17 cellular contexts compared by ENCODE assay signal in the genomic region with DNA sequence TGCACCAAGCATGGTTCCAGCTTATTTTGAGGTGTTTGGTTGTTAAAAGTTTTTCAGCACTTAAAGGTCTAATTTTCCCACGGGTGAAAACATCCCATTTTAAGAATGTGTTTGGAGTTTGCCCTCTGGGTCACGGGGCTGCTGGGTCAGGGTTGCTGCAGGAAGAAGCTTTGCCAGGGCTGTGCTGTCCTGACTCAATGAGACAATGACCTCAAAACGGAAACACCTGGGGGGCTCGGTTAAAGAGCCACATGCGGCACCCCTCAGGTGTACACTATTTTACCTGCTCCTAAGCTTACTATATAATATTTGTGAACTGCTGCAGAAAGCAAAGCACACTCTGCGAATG. TPM values are rescaled to one million over a fixed set of nuclear protein-coding genes. Genes with fewer than 3 reads are reported as not detected.
"Had no signal": no experiment of that assay in that cellular context is flagged by ENCODE, and none has a peak within 500 bp of the region (broad histone marks: within the 10 kb centered on the region; RNA-seq: fewer than 3 reads in every experiment).

No MANE protein-coding gene starts in this region.

- H3K27ac ChIP-seq: SJSA1, SK-N-MC had no signal

- DNase-seq: NCI-H1092, NCI-H1417 treated with DMSO at 0.1 percent for 48 hours, NCI-H1694 treated with DMSO at 0.1 percent for 48 hours, NCI-H1930, NCI-H2107, NCI-H2227 treated with DMSO at 0.1 percent for 48 hours, NCI-H524, NCI-H526 treated with DMSO at 0.1 percent for 48 hours, Right ventricle myocardium superior, SIG-M5 had no signal

- H3K4me3 ChIP-seq: K562, SJSA1, SK-N-MC had no signal

- H3K4me1 ChIP-seq: SJSA1 had no signal

- H3K36me3 ChIP-seq: SJSA1 had no signal

- H3K4me3 Mint-ChIP-seq: IgD-negative memory B cell had no signal

- H3K9me3 ChIP-seq: SJSA1 had no signal

RNA-seq across cellular contexts. Expression of a gene that starts 27.6 kb away (rescaled TPM):
- total RNA-seq: HT1080, K562, LHCN-M2, MCF 10A, SJSA1 had no signal
- polyA plus RNA-seq: IgD-negative memory B cell, K562 had no signal
